13 cellular contexts compared by ENCODE assay signal in the genomic region with DNA sequence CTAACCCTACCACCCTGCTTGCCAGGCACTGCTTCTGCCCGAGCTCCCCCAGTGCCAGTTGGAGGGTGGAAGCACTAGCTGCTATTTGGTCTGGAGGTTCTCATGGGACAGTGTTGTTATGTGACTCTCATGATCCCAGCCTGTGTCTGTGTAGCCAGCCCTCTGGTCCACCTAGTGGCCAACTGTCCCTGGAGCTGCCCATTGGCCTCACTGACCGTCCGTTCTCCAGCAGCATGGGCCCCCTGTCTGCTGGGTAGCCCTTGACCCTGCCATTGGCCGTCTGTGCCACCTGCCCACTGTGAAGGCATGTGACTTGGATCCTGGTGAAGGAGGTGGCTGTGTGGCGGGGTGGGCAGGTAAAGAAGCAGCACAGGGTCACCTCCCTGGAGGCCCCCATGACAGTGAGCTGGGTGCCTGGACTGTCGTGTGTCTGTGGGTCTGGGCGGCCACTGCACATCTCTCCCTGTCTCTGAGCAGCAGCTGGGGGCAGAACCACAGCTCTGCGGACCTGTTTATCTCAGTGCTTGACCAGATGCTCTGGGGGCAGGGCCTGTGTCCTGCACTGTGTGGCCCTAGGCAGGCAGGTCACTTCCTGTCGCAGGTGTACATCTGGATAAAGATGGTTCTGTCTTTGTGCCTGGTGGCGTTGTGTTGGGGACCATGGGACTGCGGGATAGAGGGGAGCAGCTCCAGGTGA. TPM values are rescaled to one million over a fixed set of nuclear protein-coding genes. Genes with fewer than 3 reads are reported as not detected.
A peak's percentile ranks its signal among the peaks of the same experiment; 100 is the strongest.
DNase-seq lines count a peak whose midpoint lies in the region; TF ChIP-seq lines count a peak whose summit lies in the region.
"Had no signal": no experiment of that assay in that cellular context is flagged by ENCODE, and none has a peak within 500 bp of the region (broad histone marks: within the 10 kb centered on the region; RNA-seq: fewer than 3 reads in every experiment).

No MANE protein-coding gene starts in this region.

- peaks cover 14% of the 10 kb centered on the region for H3K4me1 Mint-ChIP-seq in activated CD4-positive, alpha-beta memory T cell treated with anti-CD3 and anti-CD28 coated beads, Interleukin-2, amount 10 ng/mL, durations not matched to agents 7 days and 5 days
- H3K4me1 Mint-ChIP-seq in activated CD4-positive, alpha-beta memory T cell treated with anti-CD3 and anti-CD28 coated beads for 36 hours (ENCODE audit: low read depth) = peaks cover 42% of the 10 kb centered on the region
- H3K4me1 Mint-ChIP-seq in activated naive CD4-positive, alpha-beta T cell treated with anti-CD3 and anti-CD28 coated beads, Interleukin-2, amount 10 ng/mL, durations not matched to agents 7 days and 5 days = peaks cover 28% of the 10 kb centered on the region

- CTCF ChIA-PET in activated CD4-positive, alpha-beta memory T cell treated with anti-CD3 and anti-CD28 coated beads, Interleukin-2, amount 10 ng/mL, durations not matched to agents 7 days and 5 days (lab: Charles Lee) = interaction anchor here (1.5 kb wide), 1 partner anchor 21 kb away, joined by 4 read pairs; no protein-coding TSS in a partner anchor
- CTCF ChIA-PET in activated CD4-positive, alpha-beta memory T cell treated with anti-CD3 and anti-CD28 coated beads for 36 hours (lab: Charles Lee) = no interaction called here
- CTCF ChIA-PET in activated naive CD4-positive, alpha-beta T cell treated with anti-CD3 and anti-CD28 coated beads, Interleukin-2, amount 10 ng/mL, durations not matched to agents 7 days and 5 days (lab: Charles Lee) = interaction anchor here (0.6 kb wide), 1 partner anchor 27 kb away, joined by 3 read pairs; no protein-coding TSS in a partner anchor

- peaks cover 19% of the 10 kb centered on the region for H3K36me3 Mint-ChIP-seq in activated CD4-positive, alpha-beta memory T cell treated with anti-CD3 and anti-CD28 coated beads, Interleukin-2, amount 10 ng/mL, durations not matched to agents 7 days and 5 days (ENCODE audit: low read depth)
- H3K36me3 Mint-ChIP-seq in activated CD4-positive, alpha-beta memory T cell treated with anti-CD3 and anti-CD28 coated beads for 36 hours = peaks cover 7% of the 10 kb centered on the region
- peaks cover 16% of the 10 kb centered on the region for H3K36me3 Mint-ChIP-seq in activated naive CD4-positive, alpha-beta T cell treated with anti-CD3 and anti-CD28 coated beads, Interleukin-2, amount 10 ng/mL, durations not matched to agents 7 days and 5 days

- POLR2A ChIA-PET in activated CD4-positive, alpha-beta memory T cell treated with anti-CD3 and anti-CD28 coated beads, Interleukin-2, amount 10 ng/mL, durations not matched to agents 7 days and 5 days (lab: Charles Lee) = no interaction called here
- POLR2A ChIA-PET in activated CD4-positive, alpha-beta memory T cell treated with anti-CD3 and anti-CD28 coated beads for 36 hours (lab: Charles Lee) = no interaction called here

- no peak overlapping the region for H3K4me3 ChIP-seq in cardiac fibroblast (replicated peaks in 1 of 2; ENCODE audit: low read depth in 2 of 2, low read length in 2 of 2)

- peak; percentile 19 for TF ChIP-seq CTCF in cardiac fibroblast (IDR thresholded peaks at IDR 0.05; ENCODE audit: low read depth, low read length)

- peaks cover 17% of the 10 kb centered on the region for H3K9me3 Mint-ChIP-seq in activated CD4-positive, alpha-beta memory T cell treated with anti-CD3 and anti-CD28 coated beads, Interleukin-2, amount 10 ng/mL, durations not matched to agents 7 days and 5 days
- H3K9me3 Mint-ChIP-seq in activated CD4-positive, alpha-beta memory T cell treated with anti-CD3 and anti-CD28 coated beads for 36 hours = peaks cover 16% of the 10 kb centered on the region
- peaks cover 16% of the 10 kb centered on the region for H3K9me3 Mint-ChIP-seq in activated naive CD4-positive, alpha-beta T cell treated with anti-CD3 and anti-CD28 coated beads, Interleukin-2, amount 10 ng/mL, durations not matched to agents 7 days and 5 days

- no peaks in the 10 kb centered on the region for H3K27me3 Mint-ChIP-seq in activated CD4-positive, alpha-beta memory T cell treated with anti-CD3 and anti-CD28 coated beads, Interleukin-2, amount 10 ng/mL, durations not matched to agents 7 days and 5 days
- H3K27me3 Mint-ChIP-seq in activated CD4-positive, alpha-beta memory T cell treated with anti-CD3 and anti-CD28 coated beads for 36 hours = no peaks in the 10 kb centered on the region
- no peaks in the 10 kb centered on the region for H3K27me3 Mint-ChIP-seq in activated naive CD4-positive, alpha-beta T cell treated with anti-CD3 and anti-CD28 coated beads, Interleukin-2, amount 10 ng/mL, durations not matched to agents 7 days and 5 days
- H3K27me3 Mint-ChIP-seq: activated B cell treated with CpG ODN at 0.5 μM for 24 hours; stimulated activated naive B cell treated with anti-CD40 and anti-IgM and Interleukin-4, amounts not matched to agents 10 μg/mL and 1 μg/mL and 100 μg/mL, for 72 hours had no signal

- DNase-seq in activated CD4-positive, alpha-beta memory T cell treated with anti-CD3 and anti-CD28 coated beads, Interleukin-2, amount 10 ng/mL, durations not matched to agents 7 days and 5 days = peak; percentile 12
- no peak for DNase-seq in activated CD4-positive, alpha-beta memory T cell treated with anti-CD3 and anti-CD28 coated beads for 36 hours
- DNase-seq in cardiac fibroblast (ENCODE audit: low read depth in 2 of 2) = no peak
- DNase-seq in iPS-NIHi7 (ENCODE audit: extremely low spot score) = peak; percentile 20
- DNase-seq in stimulated activated CD8-positive, alpha-beta memory T cell treated with anti-CD3 and anti-CD28 coated beads, Interleukin-4, amount 100 ng/mL, for 48 hours = peak; percentile 16
- DNase-seq in NCI-H526 treated with DMSO at 0.1 percent for 48 hours (lab: John Stamatoyannopoulos, UW) = no peak
- DNase-seq in activated naive CD4-positive, alpha-beta T cell treated with anti-CD3 and anti-CD28 coated beads, Interleukin-2, amount 10 ng/mL, durations not matched to agents 7 days and 5 days = no peak
- no peak for DNase-seq in NCI-H446 treated with DMSO at 0.1 percent for 48 hours (lab: John Stamatoyannopoulos, UW)
- DNase-seq: activated B cell treated with CpG ODN at 0.5 μM for 24 hours; activated naive CD4-positive, alpha-beta T cell; effector CD4-positive, alpha-beta T cell; Karpas-422; stimulated activated naive B cell treated with anti-CD40 and anti-IgM and Interleukin-4, amounts not matched to agents 10 μg/mL and 1 μg/mL and 100 μg/mL, for 72 hours had no signal

- no peak overlapping the region for H3K4me3 Mint-ChIP-seq in activated CD4-positive, alpha-beta memory T cell treated with anti-CD3 and anti-CD28 coated beads, Interleukin-2, amount 10 ng/mL, durations not matched to agents 7 days and 5 days
- H3K4me3 Mint-ChIP-seq in activated CD4-positive, alpha-beta memory T cell treated with anti-CD3 and anti-CD28 coated beads for 36 hours = no peak overlapping the region
- H3K4me3 Mint-ChIP-seq in activated naive CD4-positive, alpha-beta T cell treated with anti-CD3 and anti-CD28 coated beads, Interleukin-2, amount 10 ng/mL, durations not matched to agents 7 days and 5 days = no peak overlapping the region
- H3K4me3 Mint-ChIP-seq: activated B cell treated with CpG ODN at 0.5 μM for 24 hours; stimulated activated naive B cell treated with anti-CD40 and anti-IgM and Interleukin-4, amounts not matched to agents 10 μg/mL and 1 μg/mL and 100 μg/mL, for 72 hours had no signal

- intact Hi-C loops in activated CD4-positive, alpha-beta memory T cell treated with anti-CD3 and anti-CD28 coated beads for 36 hours (cut with micrococcal nuclease) = no loop called here

- no peak overlapping the region for H3K27ac Mint-ChIP-seq in activated CD4-positive, alpha-beta memory T cell treated with anti-CD3 and anti-CD28 coated beads, Interleukin-2, amount 10 ng/mL, durations not matched to agents 7 days and 5 days
- H3K27ac Mint-ChIP-seq in activated CD4-positive, alpha-beta memory T cell treated with anti-CD3 and anti-CD28 coated beads for 36 hours = no peak overlapping the region
- no peak overlapping the region for H3K27ac Mint-ChIP-seq in activated naive CD4-positive, alpha-beta T cell treated with anti-CD3 and anti-CD28 coated beads, Interleukin-2, amount 10 ng/mL, durations not matched to agents 7 days and 5 days
- H3K27ac Mint-ChIP-seq: activated B cell treated with CpG ODN at 0.5 μM for 24 hours; stimulated activated naive B cell treated with anti-CD40 and anti-IgM and Interleukin-4, amounts not matched to agents 10 μg/mL and 1 μg/mL and 100 μg/mL, for 72 hours had no signal

RNA-seq across cellular contexts. Expression of gene PHF2, which starts 11.4 kb away (rescaled TPM):
- total RNA-seq in activated CD4-positive, alpha-beta memory T cell treated with anti-CD3 and anti-CD28 coated beads, Interleukin-2, amount 10 ng/mL, durations not matched to agents 7 days and 5 days = 10 to 100 TPM; 25.5 to 26.8 TPM
- total RNA-seq in activated CD4-positive, alpha-beta memory T cell treated with anti-CD3 and anti-CD28 coated beads for 36 hours = 10 to 100 TPM; 16.0 to 16.2 TPM

Comparison
In these comparisons a context has a peak if more than half of its experiments do, and no peak if none do; other contexts are left out.
1. DNase-seq: peak in activated CD4-positive, alpha-beta memory T cell treated with anti-CD3 and anti-CD28 coated beads, Interleukin-2, amount 10 ng/mL, durations not matched to agents 7 days and 5 days (single experiment), iPS-NIHi7 (single experiment) and stimulated activated CD8-positive, alpha-beta memory T cell treated with anti-CD3 and anti-CD28 coated beads, Interleukin-4, amount 100 ng/mL, for 48 hours (single experiment); none in activated CD4-positive, alpha-beta memory T cell treated with anti-CD3 and anti-CD28 coated beads for 36 hours (single experiment), cardiac fibroblast (0 of 2), NCI-H526 treated with DMSO at 0.1 percent for 48 hours (single experiment), activated naive CD4-positive, alpha-beta T cell treated with anti-CD3 and anti-CD28 coated beads, Interleukin-2, amount 10 ng/mL, durations not matched to agents 7 days and 5 days (single experiment) and NCI-H446 treated with DMSO at 0.1 percent for 48 hours (single experiment).